8 cellular contexts compared by ENCODE assay signal in genomic region chr4:112327950-112328349, GRCh38. TPM values are rescaled to one million over a fixed set of nuclear protein-coding genes. Genes with fewer than 3 reads are reported as not detected.
A peak's percentile ranks its signal among the peaks of the same experiment; 100 is the strongest.
DNase-seq lines count a peak whose midpoint lies in the region; ATAC-seq and TF ChIP-seq lines count a peak whose summit lies in the region.

No MANE protein-coding gene starts in this region.

- POLR2A ChIA-PET in naive thymus-derived CD4-positive, alpha-beta T cell (lab: Charles Lee): no interaction called here

- no peaks in the 10 kb centered on the region for H3K27me3 ChIP-seq in colonic mucosa
- no peaks in the 10 kb centered on the region for H3K27me3 ChIP-seq in naive thymus-derived CD4-positive, alpha-beta T cell (ENCODE audit: control insufficient read depth in 2 of 2, insufficient read depth in 2 of 2, low read length in 2 of 2)

- peak; percentile 23 for TF ChIP-seq CTCF in GM20000 (IDR thresholded peaks at IDR 0.05; ENCODE audit: extremely low read depth, missing control alignments)
- peak; percentile 18 for TF ChIP-seq CTCF in colonic mucosa (IDR thresholded peaks at IDR 0.05)

- H3K9me3 Mint-ChIP-seq in activated CD8-positive, alpha-beta memory T cell treated with anti-CD3 and anti-CD28 coated beads, Interleukin-2, amount 10 ng/mL, durations not matched to agents 7 days and 5 days (ENCODE audit: low read depth): no peaks in the 10 kb centered on the region
- no peaks in the 10 kb centered on the region for H3K9me3 Mint-ChIP-seq in naive thymus-derived CD4-positive, alpha-beta T cell

- DNase-seq in activated CD8-positive, alpha-beta memory T cell treated with anti-CD3 and anti-CD28 coated beads, Interleukin-2, amount 10 ng/mL, durations not matched to agents 7 days and 5 days: no peak
- DNase-seq in activated CD8-positive, alpha-beta memory T cell treated with anti-CD3 and anti-CD28 coated beads for 24 hours: no peak
- peak; percentile 42 for DNase-seq in GM20000 (ENCODE audit: low spot score)
- DNase-seq in NCI-H748 treated with DMSO at 0.1 percent for 48 hours (lab: John Stamatoyannopoulos, UW): peak; percentile 51
- no peak for DNase-seq in colonic mucosa
- peak in 4 of 9 donors; percentile 21 to 27 (median 24) for DNase-seq in naive thymus-derived CD4-positive, alpha-beta T cell
- no peak for DNase-seq in posterior vena cava (ENCODE audit: low spot score)

- ATAC-seq in activated CD8-positive, alpha-beta memory T cell treated with anti-CD3 and anti-CD28 coated beads, Interleukin-2, amount 10 ng/mL, durations not matched to agents 7 days and 5 days: peak; percentile 81
- ATAC-seq in HG03442 (IDR thresholded peaks at IDR 0.05; ENCODE audit: unreplicated experiment): peak; percentile 81
- ATAC-seq in naive thymus-derived CD4-positive, alpha-beta T cell: peak; percentile 60

- no peak overlapping the region for H3K27ac ChIP-seq in colonic mucosa
- no peak overlapping the region for H3K27ac ChIP-seq in naive thymus-derived CD4-positive, alpha-beta T cell (ENCODE audit: low read depth, low read length)

- peaks cover 8% of the 10 kb centered on the region for H3K4me1 Mint-ChIP-seq in activated CD8-positive, alpha-beta memory T cell treated with anti-CD3 and anti-CD28 coated beads, Interleukin-2, amount 10 ng/mL, durations not matched to agents 7 days and 5 days
- H3K4me1 Mint-ChIP-seq in naive thymus-derived CD4-positive, alpha-beta T cell: peaks cover 0 to 10% (median 3%) of the 10 kb centered on the region in 7 donors

- no peaks in the 10 kb centered on the region for H3K36me3 ChIP-seq in colonic mucosa
- H3K36me3 ChIP-seq in naive thymus-derived CD4-positive, alpha-beta T cell (ENCODE audit: control insufficient read depth in 2 of 3, insufficient read depth in 3 of 3, low read length in 3 of 3): peaks cover 0 to 15% (median 0%) of the 10 kb centered on the region in 3 experiments

- no peak overlapping the region for H3K27ac Mint-ChIP-seq in activated CD8-positive, alpha-beta memory T cell treated with anti-CD3 and anti-CD28 coated beads, Interleukin-2, amount 10 ng/mL, durations not matched to agents 7 days and 5 days
- H3K27ac Mint-ChIP-seq in naive thymus-derived CD4-positive, alpha-beta T cell: no peak overlapping the region

- H3K27me3 Mint-ChIP-seq in activated CD8-positive, alpha-beta memory T cell treated with anti-CD3 and anti-CD28 coated beads, Interleukin-2, amount 10 ng/mL, durations not matched to agents 7 days and 5 days: no peaks in the 10 kb centered on the region
- H3K27me3 Mint-ChIP-seq in naive thymus-derived CD4-positive, alpha-beta T cell: no peaks in the 10 kb centered on the region

- CTCF ChIA-PET in activated CD8-positive, alpha-beta memory T cell treated with anti-CD3 and anti-CD28 coated beads, Interleukin-2, amount 10 ng/mL, durations not matched to agents 7 days and 5 days (lab: Charles Lee): interaction anchor here (1.1 to 5.3 kb wide), 12 partner anchors 10 to 276 kb away, joined by 3 to 58 read pairs (median 4); partner anchors contain the start of genes NEUROG2 and TIFA
- CTCF ChIA-PET in naive thymus-derived CD4-positive, alpha-beta T cell (lab: Charles Lee): interaction anchor here (0.6 to 3.6 kb wide), 3 partner anchors 108 to 196 kb away, joined by 3 to 14 read pairs (median 3); no protein-coding TSS in a partner anchor

- H3K9me3 ChIP-seq in colonic mucosa: no peaks in the 10 kb centered on the region
- no peaks in the 10 kb centered on the region for H3K9me3 ChIP-seq in naive thymus-derived CD4-positive, alpha-beta T cell (ENCODE audit: control insufficient read depth in 2 of 3, low read length in 3 of 3)

- intact Hi-C loops in colonic mucosa (cut with DNase I) (loop anchor here (10.0 kb wide), 2 partner anchors 197 to 277 kb away; no protein-coding TSS in a partner anchor), posterior vena cava (cut with DNase I) (loop anchor here in 1 of 2 donors (10.0 kb wide), 1 partner anchor 277 kb away; no protein-coding TSS in a partner anchor)
- intact Hi-C loops in naive thymus-derived CD4-positive, alpha-beta T cell (cut with micrococcal nuclease): loop anchor here (1.0 to 10.0 kb wide), 8 partner anchors 195 to 627 kb away; partner anchors contain the start of genes LARP7 (in 1 of the 2) and ZGRF1 (in 1 of the 2)

- H3K36me3 Mint-ChIP-seq in activated CD8-positive, alpha-beta memory T cell treated with anti-CD3 and anti-CD28 coated beads, Interleukin-2, amount 10 ng/mL, durations not matched to agents 7 days and 5 days: no peaks in the 10 kb centered on the region
- H3K36me3 Mint-ChIP-seq in naive thymus-derived CD4-positive, alpha-beta T cell: peaks cover 0 to 56% (median 15%) of the 10 kb centered on the region in 5 donors

- no peaks in the 10 kb centered on the region for H3K4me1 ChIP-seq in colonic mucosa
- H3K4me1 ChIP-seq in naive thymus-derived CD4-positive, alpha-beta T cell (ENCODE audit: control insufficient read depth in 2 of 2, insufficient read depth in 2 of 2, low read length in 2 of 2): no peaks in the 10 kb centered on the region

- H3K4me3 ChIP-seq in colonic mucosa: no peak overlapping the region
- H3K4me3 ChIP-seq in naive thymus-derived CD4-positive, alpha-beta T cell (ENCODE audit: low read length): no peak overlapping the region

- no peak overlapping the region for H3K9ac ChIP-seq in colonic mucosa (ENCODE audit: low read depth in 2 of 2, low read length in 2 of 2)

- H3K4me3 Mint-ChIP-seq in activated CD8-positive, alpha-beta memory T cell treated with anti-CD3 and anti-CD28 coated beads, Interleukin-2, amount 10 ng/mL, durations not matched to agents 7 days and 5 days: no peak overlapping the region
- no peak overlapping the region for H3K4me3 Mint-ChIP-seq in naive thymus-derived CD4-positive, alpha-beta T cell

RNA-seq across cellular contexts. Expression of gene ALPK1, which starts 30.8 kb away (rescaled TPM):
- 10 to 100 TPM in 1 of 2 experiments, 1 to 10 TPM in 1; 7.3 to 17.7 TPM for total RNA-seq in activated CD8-positive, alpha-beta memory T cell treated with anti-CD3 and anti-CD28 coated beads, Interleukin-2, amount 10 ng/mL, durations not matched to agents 7 days and 5 days
- 10 to 100 TPM; 22.5 to 22.9 TPM for total RNA-seq in colonic mucosa
- total RNA-seq in naive thymus-derived CD4-positive, alpha-beta T cell: 10 to 100 TPM; 15.5 to 35.0 (median 19.8) TPM
- 1 to 10 TPM; 5.0 to 5.7 TPM for polyA plus RNA-seq in naive thymus-derived CD4-positive, alpha-beta T cell
- total RNA-seq in posterior vena cava: 10 to 100 TPM; 22.8 to 24.4 TPM

RNA-seq across cellular contexts. Expression of gene TIFA, which starts 42.2 kb away (rescaled TPM):
- total RNA-seq in activated CD8-positive, alpha-beta memory T cell treated with anti-CD3 and anti-CD28 coated beads, Interleukin-2, amount 10 ng/mL, durations not matched to agents 7 days and 5 days: 10 to 100 TPM; 29.0 to 32.5 TPM
- total RNA-seq in colonic mucosa (10 to 100 TPM in 1 of 2 donors, 1 to 10 TPM in 1; 8.9 to 11.4 TPM), posterior vena cava (1 to 10 TPM; 4.4 to 6.1 TPM)
- 10 to 100 TPM in 4 of 5 experiments, 1 to 10 TPM in 1; 8.7 to 38.8 (median 12.3) TPM for total RNA-seq in naive thymus-derived CD4-positive, alpha-beta T cell
- 10 to 100 TPM; 11.5 to 19.9 TPM for polyA plus RNA-seq in naive thymus-derived CD4-positive, alpha-beta T cell

Comparison
In these comparisons a context has a peak if more than half of its experiments do, and no peak if none do; other contexts are left out.
1. DNase-seq: peak in GM20000 (single experiment) and NCI-H748 treated with DMSO at 0.1 percent for 48 hours (single experiment); none in activated CD8-positive, alpha-beta memory T cell treated with anti-CD3 and anti-CD28 coated beads, Interleukin-2, amount 10 ng/mL, durations not matched to agents 7 days and 5 days (single experiment), activated CD8-positive, alpha-beta memory T cell treated with anti-CD3 and anti-CD28 coated beads for 24 hours (single experiment), colonic mucosa (single experiment) and posterior vena cava (single experiment).
2. Peak in every context shown above with its lines, with median percentiles within 50 percentile points of each other: ATAC-seq.